Comparison of ENCODE assay signal across 8 cellular contexts in the genomic region with DNA sequence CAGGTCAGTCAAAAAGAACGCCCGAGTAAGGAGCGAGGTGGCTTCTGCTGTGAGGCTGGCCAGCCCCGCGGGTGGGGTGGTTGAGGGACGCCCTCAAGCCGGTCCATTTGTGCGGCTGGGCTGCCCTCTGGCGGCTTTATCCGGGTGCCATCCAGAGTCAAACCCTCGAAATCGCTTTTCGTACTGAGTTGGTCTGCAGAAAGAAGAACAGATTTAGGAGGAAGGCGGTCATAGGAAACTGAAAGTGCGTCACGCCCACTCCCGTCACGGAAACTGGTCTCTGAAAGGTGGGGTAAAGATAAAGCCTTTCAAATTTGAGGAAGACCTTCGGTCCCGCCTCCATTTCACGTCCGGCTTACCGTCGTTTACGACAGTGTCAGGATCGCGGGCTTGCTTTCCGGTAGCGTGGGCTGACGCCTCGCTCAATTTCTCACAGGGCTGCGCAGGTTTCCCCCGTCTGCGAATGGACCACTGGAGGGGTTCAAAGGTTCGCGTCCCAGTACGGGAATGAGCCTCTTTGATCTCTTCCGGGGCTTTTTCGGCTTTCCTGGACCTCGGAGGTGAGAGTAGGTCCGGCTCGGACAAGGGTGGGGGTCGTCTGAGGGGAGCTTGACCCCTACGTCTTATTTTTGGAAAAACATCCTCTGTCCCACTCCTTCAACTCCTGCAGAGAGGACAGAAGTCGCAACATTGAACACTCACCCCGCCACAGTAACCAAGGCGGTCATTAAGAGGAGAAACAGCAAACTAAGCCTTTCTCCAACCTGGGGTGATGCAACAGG. TPM values are rescaled to one million over a fixed set of nuclear protein-coding genes. Genes with fewer than 3 reads are reported as not detected.
A peak's percentile ranks its signal among the peaks of the same experiment; 100 is the strongest.
DNase-seq lines count a peak whose midpoint lies in the region; ATAC-seq and TF ChIP-seq lines count a peak whose summit lies in the region.

HAX1 (plus strand) TSS at position 413 of the 782 bp plus-strand sequence; CDS start at position 508, 95 bp downstream.

- DNase-seq in AML-193 (lab: John Stamatoyannopoulos, UW), result peak; percentile 94 to 95
- DNase-seq in NCI-H460 (ENCODE audit: extremely low read depth, low read depth), result peak; percentile 94
- DNase-seq in activated CD4-positive, alpha-beta T cell treated with anti-CD3 and anti-CD28 coated beads for 1 hour, result peak; percentile 97
- peak; percentile 97 for DNase-seq in choroid plexus epithelial cell (ENCODE audit: low read depth)
- DNase-seq in kidney glomerular epithelial cell (lab: John Stamatoyannopoulos, UW), result peak; percentile 88
- DNase-seq in stimulated activated CD4-positive, alpha-beta T cell treated with anti-CD3 and anti-CD28 coated beads, Interleukin-1b, Interleukin-23, amount 100 ng/mL, for 24 hours (ENCODE audit: low read depth in 4 of 4, low spot score in 1 of 4), result peak; percentile 91 to 96 (median 93)

- peak within 1 kb of the TSS; percentile 92 for H3K4me3 ChIP-seq in choroid plexus epithelial cell (ENCODE audit: low read depth, low read length)

- TF ChIP-seq CTCF in choroid plexus epithelial cell (conservative IDR thresholded peaks at IDR 0.05; ENCODE audit: low read depth, low read length), result peak; percentile 81

- ATAC-seq in GM19035 (IDR thresholded peaks at IDR 0.05; ENCODE audit: unreplicated experiment), result peak; percentile 90
- ATAC-seq in HG03378 (IDR thresholded peaks at IDR 0.05; ENCODE audit: unreplicated experiment), result peak; percentile 87

RNA-seq across cellular contexts. Expression of gene HAX1, which starts in this region (rescaled TPM):
- total RNA-seq in NCI-H460 (2014; rRNA removed; shearing (Covaris generic)), result 392 and 427 TPM in 2 replicates
- 290 and 325 TPM in 2 replicates for polyA plus RNA-seq in NCI-H460 (2014; cell fraction: nucleus; rRNA removed)

Comparison
In these comparisons a context has a peak if more than half of its experiments do, and no peak if none do; other contexts are left out.
1. Peak in every context shown above with its lines: DNase-seq, ATAC-seq and H3K4me3 ChIP-seq.